In the genomic region with DNA sequence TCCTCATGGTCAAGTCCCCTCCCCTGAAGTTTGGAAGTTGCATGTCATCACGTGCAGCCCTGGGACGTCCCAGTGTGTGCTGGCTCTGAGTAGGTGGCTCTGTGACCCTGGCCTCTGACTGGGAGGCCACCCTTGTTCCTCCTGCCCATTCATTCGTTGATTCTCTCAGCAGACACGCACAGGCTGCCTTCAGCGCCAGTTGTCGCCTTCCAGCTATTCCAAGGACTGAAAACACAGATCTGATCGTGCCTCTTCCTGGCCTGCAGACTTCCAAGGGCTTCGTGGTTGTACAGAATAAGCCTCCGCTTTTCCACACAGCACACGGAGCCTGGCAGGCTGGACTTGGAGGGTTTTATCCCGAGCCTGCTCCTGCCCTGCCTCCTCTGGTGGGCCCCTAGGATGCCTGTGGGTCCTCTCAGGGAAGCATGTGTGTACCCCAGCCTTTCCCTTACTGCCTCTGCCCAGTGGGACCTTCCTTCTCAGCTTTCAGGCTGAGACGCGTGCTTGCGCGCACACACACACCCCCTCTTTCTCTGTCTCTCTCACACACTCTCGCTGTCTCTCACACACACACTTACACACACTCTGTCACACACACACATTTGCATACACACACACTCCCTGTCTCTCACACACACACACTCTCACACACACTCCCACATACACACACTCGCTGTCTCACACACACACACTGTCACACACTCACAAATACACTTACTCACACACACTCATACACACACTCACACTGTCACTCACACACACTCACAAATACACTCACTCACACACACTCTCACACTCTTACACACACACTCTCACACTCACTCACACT, we compare ENCODE assay signal across 16 cellular contexts. TPM values are rescaled to one million over a fixed set of nuclear protein-coding genes. Genes with fewer than 3 reads are reported as not detected.
DNase-seq lines count a peak whose midpoint lies in the region; ATAC-seq, FAIRE-seq and TF ChIP-seq lines count a peak whose summit lies in the region.
"Had no signal": no experiment of that assay in that cellular context is flagged by ENCODE, and none has a peak within 500 bp of the region (broad histone marks: within the 10 kb centered on the region; RNA-seq: fewer than 3 reads in every experiment).

No MANE protein-coding gene starts in this region.

- FAIRE-seq in pancreas (lab: Jason Lieb, UNC), result no peak

- TF ChIP-seq CTCF in PC-9 (conservative IDR thresholded peaks at IDR 0.05) (no peak), endodermal cell (conservative IDR thresholded peaks at IDR 0.05) (no peak), pancreas (IDR thresholded peaks at IDR 0.05) (no peak)

- WGBS in endodermal cell (ENCODE audit: insufficient coverage in 1 of 2, insufficient read length in 1 of 2), 2 experiments, result 66 to 82% methylated on average over 12 to 17 of the region's 17 CpGs
- 52 to 58% methylated on average over 17 of the region's 17 CpGs for WGBS in pancreas, 2 donors

- H3K27ac ChIP-seq in BLaER1 treated with 17β-estradiol and CSF1 and Interleukin-3, amounts not matched to agents 10 nM and 100 nM, result no peak overlapping the region
- H3K27ac ChIP-seq in PC-9, result peak overlapping the region; percentile 79
- peak overlapping the region; percentile 74 for H3K27ac ChIP-seq in endodermal cell (ENCODE audit: low read depth, low read length)
- H3K27ac ChIP-seq in pancreas, result peak overlapping the region in 2 of 4 donors; percentile 10 to 30

- peak overlapping the region; percentile 44 for H3K27ac Mint-ChIP-seq in endodermal cell
- H3K27ac Mint-ChIP-seq: activated CD8-positive, alpha-beta T cell treated with anti-CD3 and anti-CD28 coated beads, Interleukin-2, amount 10 ng/mL, durations not matched to agents 7 days and 5 days; activated naive CD4-positive, alpha-beta T cell treated with anti-CD3 and anti-CD28 coated beads, Interleukin-2, amount 50 U/mL, for 72 hours; memory B cell; T-helper 2 cell treated with Interferon-gamma antibody and Interleukin-4, amounts not matched to agents 5 μg/mL and 100 μg/mL, for 36 hours had no signal

- no peaks in the 10 kb centered on the region for H3K9me2 ChIP-seq in PC-9 (ENCODE audit: insufficient read depth)

- H3K4me3 Mint-ChIP-seq in endodermal cell, result no peak overlapping the region
- H3K4me3 Mint-ChIP-seq: activated CD8-positive, alpha-beta T cell treated with anti-CD3 and anti-CD28 coated beads, Interleukin-2, amount 10 ng/mL, durations not matched to agents 7 days and 5 days; CD4-positive, CD25-positive, alpha-beta regulatory T cell; memory B cell; T-helper 2 cell treated with Interferon-gamma antibody and Interleukin-4, amounts not matched to agents 5 μg/mL and 100 μg/mL, for 36 hours had no signal

- H3K36me3 ChIP-seq in BLaER1 treated with 17β-estradiol and CSF1 and Interleukin-3, amounts not matched to agents 10 nM and 100 nM, result no peaks in the 10 kb centered on the region
- peaks cover 42% of the 10 kb centered on the region for H3K36me3 ChIP-seq in PC-9 (ENCODE audit: low read depth)
- peaks cover 48% of the 10 kb centered on the region for H3K36me3 ChIP-seq in endodermal cell (ENCODE audit: control insufficient read depth, insufficient read depth, low read length)
- no peaks in the 10 kb centered on the region for H3K36me3 ChIP-seq in pancreas
- H3K36me3 ChIP-seq: transverse colon had no signal

- peaks cover 0 to 15% (median 0%) of the 10 kb centered on the region in 11 experiments; a peak in 3 of 22 replicates for H3K27me3 ChIP-seq in BLaER1 treated with 17β-estradiol and CSF1 and Interleukin-3, amounts not matched to agents 10 nM and 100 nM
- no peaks in the 10 kb centered on the region for H3K27me3 ChIP-seq in PC-9 (ENCODE audit: insufficient read depth, low read depth)
- no peaks in the 10 kb centered on the region for H3K27me3 ChIP-seq in endodermal cell (ENCODE audit: control insufficient read depth, insufficient read depth, low read length, poor library complexity, severe bottlenecking)
- no peaks in the 10 kb centered on the region for H3K27me3 ChIP-seq in pancreas
- H3K27me3 ChIP-seq: transverse colon had no signal

- BruUV-seq in PC-9 (replicated peaks; lab: Mats Ljungman, UMichigan), result no TSS peak

- intact Hi-C loops in PC-9 (cut with micrococcal nuclease; ENCODE audit: unreplicated experiment) (loop anchor here (1.0 to 2.0 kb wide), 4 partner anchors 12 to 777 kb away; no protein-coding TSS in a partner anchor), pancreas (cut with DNase I) (no loop called here), left colon (cut with DNase I, micrococcal nuclease) (no loop called here)

- peaks cover 100% of the 10 kb centered on the region for H3K79me2 ChIP-seq in PC-9 (ENCODE audit: low read depth)

- no peak overlapping the region for H2AFZ ChIP-seq in PC-9

- no peaks in the 10 kb centered on the region; a peak in 1 of 22 replicates for H4K20me1 ChIP-seq in BLaER1 treated with 17β-estradiol and CSF1 and Interleukin-3, amounts not matched to agents 10 nM and 100 nM
- H4K20me1 ChIP-seq in PC-9 (ENCODE audit: insufficient read depth), result peaks cover 6% of the 10 kb centered on the region

- POLR2A ChIA-PET in PC-9 (lab: Charles Lee; ENCODE audit: unreplicated experiment), result interaction anchor here (0.6 to 0.7 kb wide), 3 partner anchors 12 to 1077 kb away, joined by 3 to 4 read pairs (median 3); no protein-coding TSS in a partner anchor

- H3K27me3 Mint-ChIP-seq in endodermal cell (ENCODE audit: insufficient read depth), result no peaks in the 10 kb centered on the region

- H3F3A ChIP-seq in PC-9 (ENCODE audit: insufficient read depth, low read depth), result peaks cover 35% of the 10 kb centered on the region

- H3K4me1 ChIP-seq in BLaER1 treated with 17β-estradiol and CSF1 and Interleukin-3, amounts not matched to agents 10 nM and 100 nM, result peaks cover 14 to 30% (median 19%) of the 10 kb centered on the region in 10 experiments; a peak in 19 of 20 replicates
- H3K4me1 ChIP-seq in PC-9 (replicated peaks; ENCODE audit: insufficient read depth) (peaks cover 77% of the 10 kb centered on the region), endodermal cell (ENCODE audit: control insufficient read depth, insufficient read depth, low read length) (peaks cover 10% of the 10 kb centered on the region), pancreas (peaks cover 18 to 39% (median 21%) of the 10 kb centered on the region in 3 donors)

- H3K4me2 ChIP-seq in BLaER1 treated with 17β-estradiol and CSF1 and Interleukin-3, amounts not matched to agents 10 nM and 100 nM, result peak overlapping the region; percentile 49 to 83 (median 70)
- H3K4me2 ChIP-seq in PC-9, result peak overlapping the region; percentile 70

- H3K9ac ChIP-seq in BLaER1 treated with 17β-estradiol and CSF1 and Interleukin-3, amounts not matched to agents 10 nM and 100 nM, result peak overlapping the region in 1 of 11 experiments; percentile 15; a peak in 1 of 22 replicates
- H3K9ac ChIP-seq in endodermal cell (ENCODE audit: extremely low read depth, low read length, poor library complexity, severe bottlenecking), result no peak overlapping the region

- H3K4me1 Mint-ChIP-seq in endodermal cell, result peaks cover 33% of the 10 kb centered on the region
- H3K4me1 Mint-ChIP-seq: CD4-positive, CD25-positive, alpha-beta regulatory T cell had no signal

- CTCF ChIA-PET in PC-9 (lab: Charles Lee), result interaction anchor here (0.6 kb wide), 1 partner anchor 17 kb away, joined by 7 read pairs; no protein-coding TSS in a partner anchor

- no peaks in the 10 kb centered on the region for H3K9me3 ChIP-seq in BLaER1 treated with 17β-estradiol and CSF1 and Interleukin-3, amounts not matched to agents 10 nM and 100 nM (replicated peaks in 1 of 11)
- H3K9me3 ChIP-seq in PC-9 (ENCODE audit: insufficient read depth, low read depth), result no peaks in the 10 kb centered on the region
- no peaks in the 10 kb centered on the region for H3K9me3 ChIP-seq in endodermal cell (ENCODE audit: control insufficient read depth, low read length)
- no peaks in the 10 kb centered on the region for H3K9me3 ChIP-seq in pancreas
- H3K9me3 ChIP-seq: transverse colon had no signal

- DNase-seq in PC-9 (no peak), endodermal cell (no peak), pancreas (no peak), OCI-M2 (lab: John Stamatoyannopoulos, UW; ENCODE audit: unreplicated experiment) (no peak), NCI-H748 (lab: John Stamatoyannopoulos, UW; ENCODE audit: unreplicated experiment) (no peak), NCI-H146 treated with DMSO at 0.1 percent for 48 hours (lab: John Stamatoyannopoulos, UW; ENCODE audit: unreplicated experiment) (no peak), left colon (no peak)
- DNase-seq: activated CD8-positive, alpha-beta T cell treated with anti-CD3 and anti-CD28 coated beads, Interleukin-2, amount 10 ng/mL, durations not matched to agents 7 days and 5 days; CD4-positive, CD25-positive, alpha-beta regulatory T cell; KBM-7; NCI-H1930; transverse colon had no signal

- H3K9me3 Mint-ChIP-seq in endodermal cell, result no peaks in the 10 kb centered on the region
- H3K9me3 Mint-ChIP-seq: memory B cell; T-helper 2 cell treated with Interferon-gamma antibody and Interleukin-4, amounts not matched to agents 5 μg/mL and 100 μg/mL, for 36 hours had no signal

- peak overlapping the region in 2 of 10 experiments; percentile 3 to 28; a peak in 2 of 20 replicates for H3K4me3 ChIP-seq in BLaER1 treated with 17β-estradiol and CSF1 and Interleukin-3, amounts not matched to agents 10 nM and 100 nM
- H3K4me3 ChIP-seq in PC-9 (peak overlapping the region; percentile 34; the same call in 1 of the 2 replicates), endodermal cell (ENCODE audit: low read length) (no peak overlapping the region), pancreas (no peak overlapping the region)
- H3K4me3 ChIP-seq: transverse colon had no signal

- H3K36me3 Mint-ChIP-seq in endodermal cell (ENCODE audit: low read depth), result peaks cover 17% of the 10 kb centered on the region
- H3K36me3 Mint-ChIP-seq: activated naive CD4-positive, alpha-beta T cell treated with anti-CD3 and anti-CD28 coated beads, Interleukin-2, amount 50 U/mL, for 72 hours; CD4-positive, CD25-positive, alpha-beta regulatory T cell; memory B cell had no signal

- ATAC-seq in pancreas (peak; percentile 16 to 52 (median 30)), left colon (no peak)
- ATAC-seq: activated CD8-positive, alpha-beta T cell treated with anti-CD3 and anti-CD28 coated beads, Interleukin-2, amount 10 ng/mL, durations not matched to agents 7 days and 5 days; activated naive CD4-positive, alpha-beta T cell treated with anti-CD3 and anti-CD28 coated beads, Interleukin-2, amount 50 U/mL, for 72 hours had no signal

RNA-seq across cellular contexts. Expression of gene SH3BP4, which starts 17.7 kb away (rescaled TPM):
- total RNA-seq in PC-9 (2021) (131 and 135 TPM in 2 replicates), endodermal cell (10 to 100 TPM; 49.1 to 53.4 TPM), pancreas (10 to 100 TPM; 61.6 to 99.7 (median 64.0) TPM), left colon (10 to 100 TPM; 26.0 to 41.8 TPM)
- 77.6 TPM for polyA plus RNA-seq in endodermal cell (2013, experiment 1 of 2)
- polyA plus RNA-seq in endodermal cell (2013, experiment 2 of 2), result 78.9 TPM
- polyA plus RNA-seq in pancreas, result 10 to 100 TPM; 20.5 to 22.1 TPM
- total RNA-seq: activated CD8-positive, alpha-beta T cell treated with anti-CD3 and anti-CD28 coated beads, Interleukin-2, amount 10 ng/mL, durations not matched to agents 7 days and 5 days had no signal
- polyA plus RNA-seq: CD4-positive, CD25-positive, alpha-beta regulatory T cell had no signal

Comparison
In these comparisons a context has a peak if more than half of its experiments do, and no peak if none do; other contexts are left out.
1. H3K27ac ChIP-seq: peak in PC-9 (single experiment) and endodermal cell (single experiment); none in BLaER1 treated with 17β-estradiol and CSF1 and Interleukin-3, amounts not matched to agents 10 nM and 100 nM (0 of 11).